10 cellular contexts compared by ENCODE assay signal in genomic region chr6:138182939-138183791, GRCh38.
DNase-seq lines count a peak whose midpoint lies in the region; ATAC-seq lines count a peak whose summit lies in the region.
"Had no signal": no experiment of that assay in that cellular context is flagged by ENCODE, and none has a peak within 500 bp of the region (broad histone marks: within the 10 kb centered on the region; RNA-seq: fewer than 3 reads in every experiment).

No MANE protein-coding gene starts in this region.

- no peak for ATAC-seq in GM21737 (IDR thresholded peaks at IDR 0.05; ENCODE audit: unreplicated experiment)

- H3K27ac ChIP-seq in layer of hippocampus (ENCODE audit: low read depth, low read length), result peak overlapping the region; percentile 82
- no peak overlapping the region for H3K27ac ChIP-seq in effector memory CD4-positive, alpha-beta T cell (ENCODE audit: insufficient read depth, low read length, poor library complexity, severe bottlenecking)
- H3K27ac ChIP-seq: adrenal gland, sigmoid colon had no signal

- H3K36me3 ChIP-seq in effector memory CD4-positive, alpha-beta T cell (ENCODE audit: control insufficient read depth, insufficient read depth, low read length), result no peaks in the 10 kb centered on the region
- H3K36me3 ChIP-seq: adrenal gland, sigmoid colon had no signal

- no peaks in the 10 kb centered on the region for H3K27me3 ChIP-seq in layer of hippocampus (ENCODE audit: control insufficient read depth, insufficient read depth, low read length)
- no peaks in the 10 kb centered on the region for H3K27me3 ChIP-seq in effector memory CD4-positive, alpha-beta T cell (replicated peaks; ENCODE audit: control insufficient read depth, insufficient read depth, low read length, poor library complexity, severe bottlenecking)
- H3K27me3 ChIP-seq: adrenal gland, sigmoid colon had no signal

- no peaks in the 10 kb centered on the region for H3K4me1 ChIP-seq in effector memory CD4-positive, alpha-beta T cell (ENCODE audit: control insufficient read depth, insufficient read depth, low read length, poor library complexity, severe bottlenecking)
- H3K4me1 ChIP-seq: adrenal gland had no signal

- no peaks in the 10 kb centered on the region for H3K9me3 ChIP-seq in effector memory CD4-positive, alpha-beta T cell (ENCODE audit: control insufficient read depth, low read length)
- H3K9me3 ChIP-seq: adrenal gland had no signal

- no peak overlapping the region for H3K4me3 ChIP-seq in effector memory CD4-positive, alpha-beta T cell (ENCODE audit: insufficient read depth, low read depth, low read length, poor library complexity, severe bottlenecking)
- H3K4me3 ChIP-seq: adrenal gland, sigmoid colon had no signal

- DNase-seq in C1 segment of cervical spinal cord (lab: John Stamatoyannopoulos, UW) (peak in 12 of 14 donors; percentile 40 to 88 (median 70)), NCI-H1417 treated with DMSO at 0.1 percent for 48 hours (lab: John Stamatoyannopoulos, UW) (peak; percentile 75), anterior cingulate cortex (lab: John Stamatoyannopoulos, UW) (peak in 53 of 58 donors; percentile 11 to 88 (median 64)), ecto neural progenitor cell (ENCODE audit: low spot score) (no peak)
- DNase-seq in effector memory CD4-positive, alpha-beta T cell, result no peak
- DNase-seq in stimulated activated CD4-positive, alpha-beta T cell treated with anti-CD3 and anti-CD28 coated beads, Interleukin-4, amount 100 ng/mL, for 1 hour, result no peak
- DNase-seq: adrenal gland, sigmoid colon had no signal

Comparison
In these comparisons a context has a peak if more than half of its experiments do, and no peak if none do; other contexts are left out.
1. DNase-seq: peak in C1 segment of cervical spinal cord (12 of 14), NCI-H1417 treated with DMSO at 0.1 percent for 48 hours (single experiment) and anterior cingulate cortex (53 of 58); none in ecto neural progenitor cell (single experiment), effector memory CD4-positive, alpha-beta T cell (0 of 3) and stimulated activated CD4-positive, alpha-beta T cell treated with anti-CD3 and anti-CD28 coated beads, Interleukin-4, amount 100 ng/mL, for 1 hour (single experiment).